ENCODE assay signal across 9 cellular contexts in the genomic region with DNA sequence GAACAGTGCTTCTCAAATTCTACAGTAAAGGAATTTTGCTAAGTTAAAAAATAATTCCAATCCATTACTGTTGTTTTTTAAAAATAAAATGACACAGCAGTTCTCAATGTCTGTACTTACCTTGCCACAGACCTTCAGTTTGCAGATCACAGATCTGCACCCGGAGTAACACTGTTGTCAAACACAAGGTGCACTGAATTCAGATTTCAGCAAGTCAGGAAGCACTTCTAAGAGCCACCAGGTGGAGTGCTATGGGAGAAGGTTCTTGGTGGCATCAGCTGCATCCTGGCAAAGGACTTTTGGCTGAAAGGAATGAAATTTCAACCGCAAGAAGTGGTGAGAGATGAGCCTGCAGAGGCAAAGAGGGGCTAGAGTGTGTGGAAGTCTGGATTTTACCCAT. TPM values are rescaled to one million over a fixed set of nuclear protein-coding genes. Genes with fewer than 3 reads are reported as not detected.
DNase-seq lines count a peak whose midpoint lies in the region; ATAC-seq, FAIRE-seq and TF ChIP-seq lines count a peak whose summit lies in the region.
"Had no signal": no experiment of that assay in that cellular context is flagged by ENCODE, and none has a peak within 500 bp of the region (broad histone marks: within the 10 kb centered on the region; RNA-seq: fewer than 3 reads in every experiment).

No MANE protein-coding gene starts in this region.

- H3K27me3 Mint-ChIP-seq in activated CD4-positive, alpha-beta T cell treated with anti-CD3 and anti-CD28 coated beads for 36 hours = no peaks in the 10 kb centered on the region

- intact Hi-C loops in activated CD4-positive, alpha-beta T cell treated with anti-CD3 and anti-CD28 coated beads for 36 hours (cut with DNase I, micrococcal nuclease) = loop anchor here in 1 of 2 experiments (10.0 kb wide), 1 partner anchor 211 kb away; no protein-coding TSS in a partner anchor
- intact Hi-C loops in K562 (cut with micrococcal nuclease) (loop anchor here (5.0 kb wide), 1 partner anchor 96 kb away; no protein-coding TSS in a partner anchor), pancreas (cut with DNase I) (no loop called here)

- H3K4me2 ChIP-seq in K562 (ENCODE audit: insufficient read depth, low read length) = no peak overlapping the region

- FAIRE-seq in K562 (lab: Jason Lieb, UNC) (no peak), pancreas (lab: Jason Lieb, UNC) (no peak)
- FAIRE-seq: colon had no signal

- H3K27ac Mint-ChIP-seq in activated CD4-positive, alpha-beta T cell treated with anti-CD3 and anti-CD28 coated beads for 36 hours = no peak overlapping the region

- ATAC-seq in activated CD4-positive, alpha-beta T cell treated with anti-CD3 and anti-CD28 coated beads for 36 hours = peak; percentile 47
- ATAC-seq in K562 (peak; percentile 61), pancreas (peak; percentile 45 to 69 (median 54))

- 78% methylated on average over 2 of the region's 2 CpGs for WGBS in K562 (ENCODE audit: insufficient coverage, low coverage, missing lambda C conversion rate)
- WGBS in pancreas, 2 donors = 41 to 47% methylated on average over 2 of the region's 2 CpGs

- H3K9me1 ChIP-seq in K562 (ENCODE audit: control insufficient read depth, insufficient read depth, low read length) = no peaks in the 10 kb centered on the region

- POLR2A ChIA-PET in activated CD4-positive, alpha-beta T cell treated with anti-CD3 and anti-CD28 coated beads for 36 hours (lab: Charles Lee) = no interaction called here
- POLR2A ChIA-PET in K562 (lab: Yijun Ruan, JAX) = no interaction called here

- no peak for TF ChIP-seq POLR2A in K562 (conservative IDR thresholded peaks at IDR 0.05)

- TF ChIP-seq RAD21 in K562 (CRISPR knock-in tag; conservative IDR thresholded peaks at IDR 0.05 in 1 of 2, IDR thresholded peaks at IDR 0.05 in 1 of 2) = no peak

- H3K9me3 ChIP-seq in K562 (replicated peaks; ENCODE audit: control insufficient read depth, insufficient read depth, low read depth, low read length) (no peaks in the 10 kb centered on the region), pancreas (no peaks in the 10 kb centered on the region)

- H3K4me1 ChIP-seq in K562 (replicated peaks in 1 of 2; ENCODE audit: control insufficient read depth in 2 of 2, insufficient read depth in 2 of 2, low read length in 2 of 2) (peaks cover 0 to 12% of the 10 kb centered on the region in 2 experiments; a peak in 2 of 5 replicates), pancreas (peaks cover 0 to 27% (median 26%) of the 10 kb centered on the region in 3 donors)

- H3K79me2 ChIP-seq in K562 (ENCODE audit: control insufficient read depth, insufficient read depth, low read length) = no peaks in the 10 kb centered on the region

- TF ChIP-seq EP300 in K562 (IDR thresholded peaks at IDR 0.05; ENCODE audit: low read length) = no peak

- TF ChIP-seq CTCF in K562 (IDR thresholded peaks at IDR 0.05 in 2 of 3, conservative IDR thresholded peaks at IDR 0.05 in 1 of 3; ENCODE audit: insufficient read depth in 2 of 3, low read depth in 1 of 3, low read length in 3 of 3) = peak; percentile 29 to 32 (median 32); a peak in 3 of 6 replicates
- peak in 2 of 4 donors; percentile 21 to 26 for TF ChIP-seq CTCF in pancreas (IDR thresholded peaks at IDR 0.05)

- H3K9me3 Mint-ChIP-seq in activated CD4-positive, alpha-beta T cell treated with anti-CD3 and anti-CD28 coated beads for 36 hours (ENCODE audit: low read depth) = no peaks in the 10 kb centered on the region

- CTCF ChIA-PET in activated CD4-positive, alpha-beta T cell treated with anti-CD3 and anti-CD28 coated beads for 36 hours (lab: Charles Lee) = interaction anchor here (1.1 kb wide), 1 partner anchor 34 kb away, joined by 3 read pairs; no protein-coding TSS in a partner anchor
- CTCF ChIA-PET in K562 (lab: Yijun Ruan, JAX; ENCODE audit: low intra/inter-chr PET ratio) = no interaction called here

- no peak overlapping the region for H3K9ac ChIP-seq in K562 (ENCODE audit: insufficient read depth in 1 of 2, low read depth in 2 of 2, low read length in 2 of 2)

- no peak overlapping the region for H3K27ac ChIP-seq in K562 (ENCODE audit: extremely low read depth, low read depth, low read length)
- no peak overlapping the region for H3K27ac ChIP-seq in pancreas

- no TSS peak for BruUV-seq in K562 (replicated peaks; lab: Mats Ljungman, UMichigan)

- no peak overlapping the region for H2AFZ ChIP-seq in K562 (ENCODE audit: low read depth, low read length)

- peaks cover 2% of the 10 kb centered on the region for H3K4me1 Mint-ChIP-seq in activated CD4-positive, alpha-beta T cell treated with anti-CD3 and anti-CD28 coated beads for 36 hours

- no peaks in the 10 kb centered on the region for H3K27me3 ChIP-seq in K562 (ENCODE audit: control insufficient read depth in 2 of 2, insufficient read depth in 2 of 2, low read length in 2 of 2)
- no peaks in the 10 kb centered on the region for H3K27me3 ChIP-seq in pancreas

- H3K4me3 Mint-ChIP-seq in activated CD4-positive, alpha-beta T cell treated with anti-CD3 and anti-CD28 coated beads for 36 hours = no peak overlapping the region

- in situ Hi-C loops in K562 (cut with MboI) = no loop called here

- peaks cover 24% of the 10 kb centered on the region for H3K36me3 Mint-ChIP-seq in activated CD4-positive, alpha-beta T cell treated with anti-CD3 and anti-CD28 coated beads for 36 hours (ENCODE audit: low read depth)

- DNase-seq in activated CD4-positive, alpha-beta T cell treated with anti-CD3 and anti-CD28 coated beads for 36 hours = no peak
- DNase-seq in activated CD4-positive, alpha-beta T cell treated with anti-CD3 and anti-CD28 coated beads, Interleukin-2, amount 50 U/mL, for 4 hours = no peak
- peak; percentile 7 for DNase-seq in M059J (ENCODE audit: low read depth)
- peak in 2 of 4 experiments; percentile 16 to 25 for DNase-seq in K562 (ENCODE audit: extremely low read depth in 1 of 4, low spot score in 3 of 4)
- peak in 2 of 6 donors; percentile 32 to 41 for DNase-seq in pancreas
- no peak for DNase-seq in NK-92 treated with Interleukin-12 subunit alpha and Interleukin-12 subunit beta, amount 100 ng/mL, for 24 hours (lab: John Stamatoyannopoulos, UW)
- no peak for DNase-seq in NCI-H187 (lab: John Stamatoyannopoulos, UW)
- no peak for DNase-seq in NCI-H1105 (lab: John Stamatoyannopoulos, UW)

- H3K36me3 ChIP-seq in K562 (ENCODE audit: control insufficient read depth, insufficient read depth, low read length) (peaks cover 30% of the 10 kb centered on the region), pancreas (no peaks in the 10 kb centered on the region)

- H4K20me1 ChIP-seq in K562 (replicated peaks; ENCODE audit: control insufficient read depth, insufficient read depth, low read length) = no peaks in the 10 kb centered on the region

- no peak overlapping the region for H3K4me3 ChIP-seq in K562
- no peak overlapping the region for H3K4me3 ChIP-seq in pancreas

RNA-seq across cellular contexts. Expression of a gene that starts 17.4 kb away (rescaled TPM):
- under 1 TPM in 1 of 2 experiments, not detected in 1; 0.11 TPM for total RNA-seq in activated CD4-positive, alpha-beta T cell treated with anti-CD3 and anti-CD28 coated beads for 36 hours
- 0.10 TPM in 1 of 2 replicates, not detected in the other for total RNA-seq in M059J (2014; rRNA removed; shearing (Covaris generic))
- total RNA-seq in K562 (2011; cell fraction: chromatin; rRNA removed; ENCODE audit: low replicate concordance) = 0.18 TPM in 1 of 2 replicates, not detected in the other
- total RNA-seq in K562 (2011; cell fraction: nucleolus; rRNA removed) = not detected in 2 replicates
- 0.46 TPM in 1 of 2 replicates, not detected in the other for total RNA-seq in K562 (2011; cell fraction: nucleoplasm; rRNA removed)
- total RNA-seq in K562 (2014; rRNA removed) = 0.14 TPM in 1 of 2 replicates, not detected in the other
- total RNA-seq in K562 (2014; rRNA removed; fragmentation: Illumina TruSeq; extraction: Trizol) = 0.11 and 0.32 TPM in 2 replicates
- total RNA-seq in K562 (2015; rRNA removed; fragmentation: Illumina TruSeq; extraction: Trizol) = 0.29 and 0.30 TPM in 2 replicates
- 0.11 TPM in 2 replicates for total RNA-seq in K562 (2021)
- polyA plus RNA-seq in K562 (2011; rRNA removed) = 0.04 and 0.19 TPM in 2 replicates
- polyA plus RNA-seq in K562 (2011; cell fraction: cytosol; rRNA removed) = 0.10 TPM in 1 of 2 replicates, not detected in the other
- polyA plus RNA-seq in K562 (2011; cell fraction: nucleus; rRNA removed) = 0.33 and 0.42 TPM in 2 replicates
- polyA plus RNA-seq in K562 (2012) = 0.12 and 0.24 TPM in 2 replicates
- 0.29 and 0.30 TPM in 2 replicates for polyA plus RNA-seq in K562 (2014; fragmentation: Illumina TruSeq; extraction: Trizol)
- under 1 TPM; 0.07 to 0.08 TPM for polyA plus RNA-seq in K562 (2014; fragmentation: Nextera tagmentation; extraction: Ambion mirVana)
- 0.03 and 0.15 TPM in 2 replicates for polyA plus RNA-seq in K562 (2014; rRNA removed)
- polyA minus RNA-seq in K562 (2011; rRNA and poly(A)+ RNA removed) = 0.14 and 0.15 TPM in 2 replicates
- polyA minus RNA-seq in K562 (2011; cell fraction: cytosol; rRNA and poly(A)+ RNA removed) = not detected in 2 replicates
- polyA minus RNA-seq in K562 (2011; cell fraction: nucleus; rRNA and poly(A)+ RNA removed) = 0.13 and 0.33 TPM in 2 replicates
- under 1 TPM; 0.23 to 0.49 (median 0.39) TPM for total RNA-seq in pancreas
- polyA plus RNA-seq in pancreas = 1 to 10 TPM in 1 of 2 donors, under 1 TPM in 1; 0.76 to 1.2 TPM

RNA-seq across cellular contexts. Expression of a gene that starts 34.9 kb away (rescaled TPM):
- 10 to 100 TPM; 22.6 to 25.5 TPM for total RNA-seq in activated CD4-positive, alpha-beta T cell treated with anti-CD3 and anti-CD28 coated beads for 36 hours
- total RNA-seq in M059J (2014; rRNA removed; shearing (Covaris generic)) = 5.4 and 8.9 TPM in 2 replicates
- total RNA-seq in K562 (2011; cell fraction: chromatin; rRNA removed; ENCODE audit: low replicate concordance) = 23.4 and 99.7 TPM in 2 replicates
- total RNA-seq in K562 (2011; cell fraction: nucleolus; rRNA removed) = 12.8 and 18.8 TPM in 2 replicates
- total RNA-seq in K562 (2011; cell fraction: nucleoplasm; rRNA removed) = 23.4 and 26.0 TPM in 2 replicates
- total RNA-seq in K562 (2014; rRNA removed) (18.3 and 19.1 TPM in 2 replicates), K562 (2014; rRNA removed; fragmentation: Illumina TruSeq; extraction: Trizol) (37.7 and 42.9 TPM in 2 replicates), K562 (2015; rRNA removed; fragmentation: Illumina TruSeq; extraction: Trizol) (28.6 and 31.8 TPM in 2 replicates), K562 (2021) (20.1 and 25.6 TPM in 2 replicates), pancreas (1 to 10 TPM; 2.9 to 5.8 (median 4.6) TPM)
- polyA plus RNA-seq in K562 (2011; rRNA removed) (35.8 and 39.3 TPM in 2 replicates), K562 (2014; fragmentation: Illumina TruSeq; extraction: Trizol) (27.2 and 31.3 TPM in 2 replicates), K562 (2014; fragmentation: Nextera tagmentation; extraction: Ambion mirVana) (10 to 100 TPM; 11.8 to 16.2 TPM), K562 (2014; rRNA removed) (27.5 and 29.7 TPM in 2 replicates), pancreas (1 to 10 TPM; 8.8 to 8.9 TPM)
- polyA plus RNA-seq in K562 (2011; cell fraction: cytosol; rRNA removed) = 4.5 and 8.0 TPM in 2 replicates
- polyA plus RNA-seq in K562 (2011; cell fraction: nucleus; rRNA removed) = 31.8 and 55.7 TPM in 2 replicates
- 13.7 and 17.0 TPM in 2 replicates for polyA plus RNA-seq in K562 (2012)
- 23.9 and 31.9 TPM in 2 replicates for polyA minus RNA-seq in K562 (2011; rRNA and poly(A)+ RNA removed)
- polyA minus RNA-seq in K562 (2011; cell fraction: cytosol; rRNA and poly(A)+ RNA removed) = 11.1 and 11.2 TPM in 2 replicates
- 22.1 and 40.3 TPM in 2 replicates for polyA minus RNA-seq in K562 (2011; cell fraction: nucleus; rRNA and poly(A)+ RNA removed)

RNA-seq across cellular contexts. Expression of a gene that starts 47.3 kb away (rescaled TPM):
- total RNA-seq in activated CD4-positive, alpha-beta T cell treated with anti-CD3 and anti-CD28 coated beads for 36 hours = 10 to 100 TPM; 10.4 to 13.6 TPM
- total RNA-seq in M059J (2014; rRNA removed; shearing (Covaris generic)) = 2.7 and 2.9 TPM in 2 replicates
- total RNA-seq in K562 (2011; cell fraction: chromatin; rRNA removed; ENCODE audit: low replicate concordance) = 4.2 and 13.2 TPM in 2 replicates
- 1.2 and 1.3 TPM in 2 replicates for total RNA-seq in K562 (2011; cell fraction: nucleolus; rRNA removed)
- 2.1 and 3.7 TPM in 2 replicates for total RNA-seq in K562 (2011; cell fraction: nucleoplasm; rRNA removed)
- total RNA-seq in K562 (2014; rRNA removed) (5.4 and 6.3 TPM in 2 replicates), K562 (2014; rRNA removed; fragmentation: Illumina TruSeq; extraction: Trizol) (9.3 and 9.5 TPM in 2 replicates), K562 (2015; rRNA removed; fragmentation: Illumina TruSeq; extraction: Trizol) (9.0 and 10.3 TPM in 2 replicates), K562 (2021) (6.5 and 7.5 TPM in 2 replicates), pancreas (1 to 10 TPM; 2.6 to 6.5 (median 4.9) TPM)
- polyA plus RNA-seq in K562 (2011; rRNA removed) (5.2 and 7.0 TPM in 2 replicates), K562 (2014; fragmentation: Illumina TruSeq; extraction: Trizol) (6.5 and 6.9 TPM in 2 replicates), K562 (2014; fragmentation: Nextera tagmentation; extraction: Ambion mirVana) (1 to 10 TPM; 3.2 to 3.3 TPM), K562 (2014; rRNA removed) (3.7 and 4.5 TPM in 2 replicates), pancreas (1 to 10 TPM; 1.4 to 3.4 TPM)
- 0.76 and 2.3 TPM in 2 replicates for polyA plus RNA-seq in K562 (2011; cell fraction: cytosol; rRNA removed)
- 3.3 and 4.0 TPM in 2 replicates for polyA plus RNA-seq in K562 (2011; cell fraction: nucleus; rRNA removed)
- 2.9 and 3.0 TPM in 2 replicates for polyA plus RNA-seq in K562 (2012)
- polyA minus RNA-seq in K562 (2011; rRNA and poly(A)+ RNA removed) = 10.0 and 13.8 TPM in 2 replicates
- polyA minus RNA-seq in K562 (2011; cell fraction: cytosol; rRNA and poly(A)+ RNA removed) = 3.7 and 5.6 TPM in 2 replicates
- polyA minus RNA-seq in K562 (2011; cell fraction: nucleus; rRNA and poly(A)+ RNA removed) = 2.7 and 3.4 TPM in 2 replicates
